In genomic region chr17:75855310-75856061, GRCh38 we compare ENCODE assay signal across 8 cellular contexts. TPM values are rescaled to one million over a fixed set of nuclear protein-coding genes. Genes with fewer than 3 reads are reported as not detected.
DNase-seq lines count a peak whose midpoint lies in the region; ATAC-seq and TF ChIP-seq lines count a peak whose summit lies in the region.

WBP2 (minus strand) TSS chr17:75855335; CDS start chr17:75855297, 38 bp downstream.

- DNase-seq in ELR (ENCODE audit: low read depth) (peak; percentile 100), H4 (ENCODE audit: low spot score) (peak; percentile 100), LNCaP clone FGC (ENCODE audit: low read depth) (peak; percentile 100), RWPE1 (ENCODE audit: low spot score) (peak; percentile 100), fibroblast of mammary gland (ENCODE audit: low read depth) (peak; percentile 100)
- DNase-seq in naive thymus-derived CD8-positive, alpha-beta T cell: peak; percentile 90 to 99 (median 98)
- DNase-seq in stimulated activated naive CD4-positive, alpha-beta T cell (lab: John Stamatoyannopoulos, UW): peak; percentile 93 to 99 (median 98)

- H3K27me3 Mint-ChIP-seq in activated T-helper 17 cell treated with anti-CD3 and anti-CD28 coated beads, Interleukin-2, amount 50 U/mL, for 72 hours: no peaks in the 10 kb centered on the region
- no peaks in the 10 kb centered on the region for H3K27me3 Mint-ChIP-seq in naive thymus-derived CD8-positive, alpha-beta T cell

- POLR2A ChIA-PET in RWPE1 (lab: Yijun Ruan, JAX; ENCODE audit: low non-redundant PET): interaction anchor here (0.5 to 2.1 kb wide), 8 partner anchors 10 to 85 kb away, joined by 3 to 11 read pairs (median 4); partner anchors contain the start of genes FBF1, TRIM47 and UNC13D
- POLR2A ChIA-PET in naive thymus-derived CD8-positive, alpha-beta T cell (lab: Charles Lee): interaction anchor here (0.6 to 14.7 kb wide), 45 partner anchors 9 to 880 kb away, joined by 3 to 288 read pairs (median 6); partner anchors contain the start of genes ACOX1, GALK1, MRPL38 and PRPSAP1

- peak; percentile 91 for ATAC-seq in activated T-helper 17 cell treated with anti-CD3 and anti-CD28 coated beads, Interleukin-2, amount 50 U/mL, for 72 hours (replicated peaks)
- ATAC-seq in naive thymus-derived CD8-positive, alpha-beta T cell: peak; percentile 87 to 91

- H3K4me3 Mint-ChIP-seq in activated T-helper 17 cell treated with anti-CD3 and anti-CD28 coated beads, Interleukin-2, amount 50 U/mL, for 72 hours: no peak within 1 kb of the TSS
- peak within 1 kb of the TSS in 2 of 10 donors; percentile 90 to 95 for H3K4me3 Mint-ChIP-seq in naive thymus-derived CD8-positive, alpha-beta T cell

- CTCF ChIA-PET in RWPE1 (lab: Yijun Ruan, JAX): interaction anchor here (0.5 to 2.4 kb wide), 10 partner anchors 10 to 290 kb away, joined by 3 to 14 read pairs (median 3); partner anchors contain the start of gene TRIM65

- peak within 1 kb of the TSS; percentile 92 for H3K27ac ChIP-seq in RWPE1

- peaks cover 23% of the 10 kb centered on the region for H3K36me3 Mint-ChIP-seq in activated T-helper 17 cell treated with anti-CD3 and anti-CD28 coated beads, Interleukin-2, amount 50 U/mL, for 72 hours (ENCODE audit: low read depth)
- H3K36me3 Mint-ChIP-seq in naive thymus-derived CD8-positive, alpha-beta T cell: peaks cover 0 to 15% (median 0%) of the 10 kb centered on the region in 3 donors

- peaks cover 12% of the 10 kb centered on the region for H3K4me1 Mint-ChIP-seq in activated T-helper 17 cell treated with anti-CD3 and anti-CD28 coated beads, Interleukin-2, amount 50 U/mL, for 72 hours
- H3K4me1 Mint-ChIP-seq in naive thymus-derived CD8-positive, alpha-beta T cell: peaks cover 6 to 45% (median 28%) of the 10 kb centered on the region in 4 donors

- no peak within 1 kb of the TSS for H3K27ac Mint-ChIP-seq in activated T-helper 17 cell treated with anti-CD3 and anti-CD28 coated beads, Interleukin-2, amount 50 U/mL, for 72 hours
- peak within 1 kb of the TSS in 6 of 10 donors; percentile 90 to 97 (median 92) for H3K27ac Mint-ChIP-seq in naive thymus-derived CD8-positive, alpha-beta T cell

- TF ChIP-seq CTCF in LNCaP clone FGC (IDR thresholded peaks at IDR 0.05; ENCODE audit: control insufficient read depth, extremely low read depth, insufficient read depth): no peak; the same call in 1 of the 2 replicates
- peak; percentile 78 for TF ChIP-seq CTCF in RWPE1 (conservative IDR thresholded peaks at IDR 0.05; ENCODE audit: low read depth)
- no peak for TF ChIP-seq CTCF in fibroblast of mammary gland (conservative IDR thresholded peaks at IDR 0.05; ENCODE audit: control insufficient read depth, insufficient read depth, low read depth, low read length)

- H3K4me3 ChIP-seq in LNCaP clone FGC (ENCODE audit: low read depth, low read length) (peak within 1 kb of the TSS; percentile 97), fibroblast of mammary gland (ENCODE audit: control insufficient read depth, low read depth, low read length) (peak within 1 kb of the TSS; percentile 92)

- H3K9me3 Mint-ChIP-seq in activated T-helper 17 cell treated with anti-CD3 and anti-CD28 coated beads, Interleukin-2, amount 50 U/mL, for 72 hours: no peaks in the 10 kb centered on the region
- H3K9me3 Mint-ChIP-seq in naive thymus-derived CD8-positive, alpha-beta T cell: no peaks in the 10 kb centered on the region

RNA-seq across cellular contexts. Expression of gene WBP2, which starts in this region (rescaled TPM):
- 14.8 and 26.3 TPM in 2 replicates for total RNA-seq in H4 (2014; rRNA removed; shearing (Covaris generic))
- total RNA-seq in activated T-helper 17 cell treated with anti-CD3 and anti-CD28 coated beads, Interleukin-2, amount 50 U/mL, for 72 hours: 100 to 1,000 TPM in 1 of 2 donors, 10 to 100 TPM in 1; 67.4 to 127 TPM
- 100 to 1,000 TPM; 152 to 156 TPM for total RNA-seq in naive thymus-derived CD8-positive, alpha-beta T cell
- polyA plus RNA-seq in naive thymus-derived CD8-positive, alpha-beta T cell: 10 to 100 TPM; 58.1 to 95.1 (median 70.6) TPM

Comparison
In these comparisons a context has a peak if more than half of its experiments do, and no peak if none do; other contexts are left out.
1. Peak in every context shown above with its lines: DNase-seq, ATAC-seq, H3K4me3 ChIP-seq and H3K27ac ChIP-seq.